Comparison of ENCODE assay signal across 8 cellular contexts in genomic region chr5:157290981-157291711, GRCh38. TPM values are rescaled to one million over a fixed set of nuclear protein-coding genes. Genes with fewer than 3 reads are reported as not detected.
A peak's percentile ranks its signal among the peaks of the same experiment; 100 is the strongest.
DNase-seq lines count a peak whose midpoint lies in the region; ATAC-seq and TF ChIP-seq lines count a peak whose summit lies in the region.

No MANE protein-coding gene starts in this region.

- intact Hi-C loops in left ventricle myocardium superior (cut with micrococcal nuclease) (no loop called here), Right ventricle myocardium inferior (cut with DNase I) (no loop called here), uterus (cut with DNase I; ENCODE audit: low total_unique reads) (no loop called here), ascending aorta (cut with DNase I) (no loop called here)

- DNase-seq in left ventricle myocardium superior (peak; percentile 38), Right ventricle myocardium inferior (ENCODE audit: missing footprints) (no peak), NCI-H446 (lab: John Stamatoyannopoulos, UW) (no peak), uterus (no peak), ascending aorta (ENCODE audit: low spot score in 2 of 2) (no peak)
- no peak for DNase-seq in activated CD8-positive, alpha-beta memory T cell treated with anti-CD3 and anti-CD28 coated beads, Interleukin-2, amount 10 ng/mL, durations not matched to agents 7 days and 5 days
- DNase-seq in naive thymus-derived CD8-positive, alpha-beta T cell, result no peak

- no peak for TF ChIP-seq CTCF in uterus (IDR thresholded peaks at IDR 0.05)
- no peak for TF ChIP-seq CTCF in ascending aorta (IDR thresholded peaks at IDR 0.05)

- H3K27me3 Mint-ChIP-seq in activated CD8-positive, alpha-beta memory T cell treated with anti-CD3 and anti-CD28 coated beads, Interleukin-2, amount 10 ng/mL, durations not matched to agents 7 days and 5 days, result no peaks in the 10 kb centered on the region
- H3K27me3 Mint-ChIP-seq in naive thymus-derived CD8-positive, alpha-beta T cell, result no peaks in the 10 kb centered on the region

- H3K27ac Mint-ChIP-seq in activated CD8-positive, alpha-beta memory T cell treated with anti-CD3 and anti-CD28 coated beads, Interleukin-2, amount 10 ng/mL, durations not matched to agents 7 days and 5 days, result peak overlapping the region; percentile 6
- H3K27ac Mint-ChIP-seq in naive thymus-derived CD8-positive, alpha-beta T cell, result peak overlapping the region; percentile 51 to 94 (median 82)

- H3K27me3 ChIP-seq in uterus (no peaks in the 10 kb centered on the region), ascending aorta (no peaks in the 10 kb centered on the region)

- no peak overlapping the region for H3K4me3 Mint-ChIP-seq in activated CD8-positive, alpha-beta memory T cell treated with anti-CD3 and anti-CD28 coated beads, Interleukin-2, amount 10 ng/mL, durations not matched to agents 7 days and 5 days
- H3K4me3 Mint-ChIP-seq in naive thymus-derived CD8-positive, alpha-beta T cell, result peak overlapping the region in 4 of 10 donors; percentile 0 to 48 (median 34)

- H3K9me3 Mint-ChIP-seq in activated CD8-positive, alpha-beta memory T cell treated with anti-CD3 and anti-CD28 coated beads, Interleukin-2, amount 10 ng/mL, durations not matched to agents 7 days and 5 days (ENCODE audit: low read depth), result no peaks in the 10 kb centered on the region
- no peaks in the 10 kb centered on the region for H3K9me3 Mint-ChIP-seq in naive thymus-derived CD8-positive, alpha-beta T cell

- H3K36me3 Mint-ChIP-seq in activated CD8-positive, alpha-beta memory T cell treated with anti-CD3 and anti-CD28 coated beads, Interleukin-2, amount 10 ng/mL, durations not matched to agents 7 days and 5 days, result peaks cover 77% of the 10 kb centered on the region
- H3K36me3 Mint-ChIP-seq in naive thymus-derived CD8-positive, alpha-beta T cell, result peaks cover 10 to 92% (median 23%) of the 10 kb centered on the region in 3 donors

- TF ChIP-seq POLR2A in uterus (IDR thresholded peaks at IDR 0.05), result no peak

- H3K9me3 ChIP-seq in uterus (no peaks in the 10 kb centered on the region), ascending aorta (no peaks in the 10 kb centered on the region)

- no peaks in the 10 kb centered on the region for H3K4me1 ChIP-seq in uterus
- no peaks in the 10 kb centered on the region for H3K4me1 ChIP-seq in ascending aorta

- ATAC-seq in left ventricle myocardium superior (no peak), Right ventricle myocardium inferior (no peak), HG03045 (IDR thresholded peaks at IDR 0.05; ENCODE audit: unreplicated experiment) (peak; percentile 77)
- no peak for ATAC-seq in activated CD8-positive, alpha-beta memory T cell treated with anti-CD3 and anti-CD28 coated beads, Interleukin-2, amount 10 ng/mL, durations not matched to agents 7 days and 5 days
- peak in 1 of 2 donors; percentile 27 for ATAC-seq in naive thymus-derived CD8-positive, alpha-beta T cell

- H3K4me3 ChIP-seq in uterus (no peak overlapping the region), ascending aorta (no peak overlapping the region)

- no peaks in the 10 kb centered on the region for H3K36me3 ChIP-seq in uterus
- peaks cover 0 to 11% of the 10 kb centered on the region in 2 donors for H3K36me3 ChIP-seq in ascending aorta

- no peak overlapping the region for H3K27ac ChIP-seq in uterus
- no peak overlapping the region for H3K27ac ChIP-seq in ascending aorta

- peaks cover 61% of the 10 kb centered on the region for H3K4me1 Mint-ChIP-seq in activated CD8-positive, alpha-beta memory T cell treated with anti-CD3 and anti-CD28 coated beads, Interleukin-2, amount 10 ng/mL, durations not matched to agents 7 days and 5 days
- peaks cover 45 to 89% (median 69%) of the 10 kb centered on the region in 4 donors for H3K4me1 Mint-ChIP-seq in naive thymus-derived CD8-positive, alpha-beta T cell

- POLR2A ChIA-PET in naive thymus-derived CD8-positive, alpha-beta T cell (lab: Charles Lee), result interaction anchor here (0.7 to 1.6 kb wide), 6 partner anchors 11 to 25 kb away, joined by 3 to 4 read pairs (median 3); no protein-coding TSS in a partner anchor

- CTCF ChIA-PET in activated CD8-positive, alpha-beta memory T cell treated with anti-CD3 and anti-CD28 coated beads, Interleukin-2, amount 10 ng/mL, durations not matched to agents 7 days and 5 days (lab: Charles Lee), result no interaction called here

RNA-seq across cellular contexts. Expression of gene CYFIP2, which starts 25.2 kb away (rescaled TPM):
- total RNA-seq in left ventricle myocardium superior (33.3 TPM), Right ventricle myocardium inferior (29.6 TPM), uterus (10 to 100 TPM; 11.3 to 51.5 (median 13.6) TPM), ascending aorta (78.1 TPM)
- 100 to 1,000 TPM; 382 to 438 TPM for total RNA-seq in activated CD8-positive, alpha-beta memory T cell treated with anti-CD3 and anti-CD28 coated beads, Interleukin-2, amount 10 ng/mL, durations not matched to agents 7 days and 5 days
- total RNA-seq in naive thymus-derived CD8-positive, alpha-beta T cell, result 100 to 1,000 TPM; 395 to 412 TPM
- 100 to 1,000 TPM; 417 to 668 (median 506) TPM for polyA plus RNA-seq in naive thymus-derived CD8-positive, alpha-beta T cell
